In genomic region chr17:6442775-6443174, GRCh38 we compare ENCODE assay signal across 2 cellular contexts.
TF ChIP-seq lines count a peak whose summit lies in the region.

No MANE protein-coding gene starts in this region.

TF ChIP-seq in A549, 52 proteins besides CTCF, POLR2A, EP300 and RAD21:
- TF ChIP-seq HDAC2 (IDR thresholded peaks at IDR 0.05) (peak; percentile 78), SREBF2 (IDR thresholded peaks at IDR 0.05) (no peak), PBX3 (IDR thresholded peaks at IDR 0.05) (no peak), CBX8 (IDR thresholded peaks at IDR 0.05) (no peak)

TF ChIP-seq in K562, 482 proteins besides CTCF, POLR2A, EP300 and RAD21:
- TF ChIP-seq SMAD3 (CRISPR knock-in tag; conservative IDR thresholded peaks at IDR 0.05) (no peak), RBM25 (IDR thresholded peaks at IDR 0.05; ENCODE audit: low read depth, low read length, severe bottlenecking) (peak; percentile 57), SIRT6 (IDR thresholded peaks at IDR 0.05; ENCODE audit: low read depth, low read length) (no peak), PHB2 (IDR thresholded peaks at IDR 0.05; ENCODE audit: low read depth) (no peak), GTF3C2 (IDR thresholded peaks at IDR 0.05; ENCODE audit: borderline replicate concordance, extremely low read depth, insufficient read length) (no peak), ZNF324 (CRISPR knock-in tag; IDR thresholded peaks at IDR 0.05) (no peak)
